In the genomic region with DNA sequence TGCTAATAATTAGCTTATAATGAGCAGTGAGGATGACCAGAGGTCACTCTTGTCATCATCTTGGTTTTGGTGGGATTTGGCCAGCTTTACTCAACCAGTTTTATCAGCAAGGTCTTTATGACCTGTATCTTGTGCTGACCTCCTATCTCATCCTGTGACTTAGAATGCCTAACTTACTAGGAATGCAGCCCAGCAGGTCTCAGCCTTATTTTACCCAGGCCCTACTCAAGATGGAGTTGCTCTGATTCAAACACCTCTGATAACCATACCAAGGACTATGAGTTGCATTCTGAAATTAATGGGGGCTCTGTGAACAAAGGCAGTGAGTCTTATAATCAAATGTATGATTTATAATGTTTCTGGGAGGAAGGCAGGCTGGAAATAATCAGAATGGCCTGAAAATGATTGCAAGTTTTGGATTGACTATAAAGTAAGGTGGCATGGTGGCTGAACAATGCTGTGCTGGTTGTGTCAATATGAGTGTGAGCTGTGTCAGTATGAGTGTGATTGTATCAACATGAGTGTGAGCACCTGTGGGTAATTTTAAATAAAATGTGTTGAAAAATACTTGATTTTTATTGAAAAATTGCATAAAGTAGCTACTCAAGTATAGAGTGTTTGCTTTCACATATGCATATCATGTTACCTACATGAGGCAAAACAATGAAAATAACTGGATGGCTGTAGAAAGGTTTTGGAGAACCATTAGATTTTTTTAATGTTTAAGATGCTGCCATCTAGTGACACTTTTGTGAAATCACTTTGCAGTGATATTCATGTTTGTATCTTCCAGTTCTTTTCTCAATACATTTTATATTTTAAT, we compare ENCODE assay signal across 8 cellular contexts.
DNase-seq lines count a peak whose midpoint lies in the region; ATAC-seq and TF ChIP-seq lines count a peak whose summit lies in the region.

No MANE protein-coding gene starts in this region.

- in situ Hi-C loops in astrocyte of the spinal cord (cut with HindIII; ENCODE audit: low sequenced_read_pairs), result no loop called here

- H3K27me3 ChIP-seq in lower lobe of right lung (ENCODE audit: low read depth), result no peaks in the 10 kb centered on the region

- DNase-seq in NCI-H1092 treated with DMSO at 0.1 percent for 48 hours (lab: John Stamatoyannopoulos, UW) (peak; percentile 9), NCI-H1092 (lab: John Stamatoyannopoulos, UW) (no peak), HCEC 1CT (peak; percentile 58), NCI-H1694 treated with DMSO at 0.1 percent for 48 hours (lab: John Stamatoyannopoulos, UW) (peak; percentile 78), astrocyte of the spinal cord (ENCODE audit: low read depth, low spot score) (peak; percentile 69), lower lobe of right lung (no peak), C1 segment of cervical spinal cord (lab: John Stamatoyannopoulos, UW) (no peak)
- DNase-seq in activated CD4-positive, alpha-beta T cell treated with anti-CD3 and anti-CD28 coated beads for 1 hour, result no peak

- intact Hi-C loops in lower lobe of right lung (cut with DNase I), result no loop called here

- no peak overlapping the region for H3K27ac ChIP-seq in lower lobe of right lung

- H3K4me3 ChIP-seq in astrocyte of the spinal cord (ENCODE audit: low read depth, low read length) (no peak overlapping the region), lower lobe of right lung (no peak overlapping the region)

- no peak for ATAC-seq in lower lobe of right lung

- H3K36me3 ChIP-seq in lower lobe of right lung, result no peaks in the 10 kb centered on the region

- TF ChIP-seq CTCF in astrocyte of the spinal cord (IDR thresholded peaks at IDR 0.05; ENCODE audit: low read depth, low read length) (peak; percentile 49), lower lobe of right lung (IDR thresholded peaks at IDR 0.05) (peak; percentile 55)

- H3K4me1 ChIP-seq in lower lobe of right lung, result no peaks in the 10 kb centered on the region

- no peaks in the 10 kb centered on the region for H3K9me3 ChIP-seq in lower lobe of right lung

Comparison
In these comparisons a context has a peak if more than half of its experiments do, and no peak if none do; other contexts are left out.
1. DNase-seq: peak in NCI-H1092 treated with DMSO at 0.1 percent for 48 hours (single experiment), HCEC 1CT (single experiment), NCI-H1694 treated with DMSO at 0.1 percent for 48 hours (single experiment) and astrocyte of the spinal cord (single experiment); none in NCI-H1092 (single experiment), lower lobe of right lung (single experiment), activated CD4-positive, alpha-beta T cell treated with anti-CD3 and anti-CD28 coated beads for 1 hour (single experiment) and C1 segment of cervical spinal cord (0 of 14).